Comparison of ENCODE assay signal across 26 cellular contexts in the genomic region with DNA sequence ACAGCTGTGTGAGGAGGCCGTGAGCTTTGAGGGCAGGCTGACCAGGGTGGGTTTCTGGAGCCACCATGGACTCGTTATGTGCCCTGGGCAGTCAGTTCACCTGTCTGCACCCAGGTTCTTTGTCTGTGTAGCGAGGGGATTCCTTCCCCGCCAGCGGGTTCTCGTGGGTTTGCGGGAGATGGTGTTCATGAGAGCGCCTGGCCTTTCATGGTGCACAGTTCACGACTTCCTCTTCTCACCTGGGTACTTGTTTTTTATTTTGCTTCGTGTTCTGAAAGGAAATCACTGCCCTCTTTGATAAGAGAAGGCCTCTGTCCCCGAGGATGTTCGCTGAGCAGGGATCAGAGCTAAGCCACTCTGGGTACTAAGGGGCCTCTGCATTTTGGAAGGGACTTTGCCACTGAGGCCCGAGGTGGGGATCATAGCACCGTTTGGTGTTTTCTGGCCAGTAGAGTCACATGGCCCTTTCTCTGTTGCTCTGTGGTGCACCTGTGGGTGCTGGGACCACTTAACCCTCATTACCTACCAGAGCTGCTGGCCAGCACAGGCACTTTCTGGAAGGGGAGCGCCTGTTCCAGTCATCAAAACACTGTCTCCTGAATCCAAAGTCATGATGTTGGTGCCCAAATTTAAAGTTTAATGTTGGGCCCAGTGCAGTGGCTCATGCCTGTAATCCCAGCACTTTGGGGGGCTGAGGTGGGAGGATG.
"Had no signal": no experiment of that assay in that cellular context is flagged by ENCODE, and none has a peak within 500 bp of the region (broad histone marks: within the 10 kb centered on the region; RNA-seq: fewer than 3 reads in every experiment).

No MANE protein-coding gene starts in this region.

- H3K4me3 ChIP-seq: body of pancreas, cardiac muscle cell, colonic mucosa, gastrocnemius medialis, left ventricle myocardium inferior, mucosa of descending colon, testis had no signal

- H3K4me3 Mint-ChIP-seq: nephron progenitor cell had no signal

- H3K9me3 Mint-ChIP-seq: activated T-helper 2 cell treated with anti-CD3 and anti-CD28 coated beads, Interferon-gamma antibody, Interleukin-2, Interleukin-4, amounts not matched to agents 10 μg/mL and 5 μg/mL and 100 μg/mL, durations not matched to agents 14 hours and 24 hours and 36 hours; nephron progenitor cell had no signal

- H3K27ac Mint-ChIP-seq: activated T-helper 2 cell treated with anti-CD3 and anti-CD28 coated beads, Interferon-gamma antibody, Interleukin-2, Interleukin-4, amounts not matched to agents 10 μg/mL and 5 μg/mL and 100 μg/mL, durations not matched to agents 14 hours and 24 hours and 36 hours; nephron progenitor cell had no signal

- H3K27me3 ChIP-seq: body of pancreas, cardiac muscle cell, colonic mucosa, gastrocnemius medialis, testis had no signal

- H3K36me3 ChIP-seq: cardiac muscle cell, colonic mucosa, gastrocnemius medialis, left ventricle myocardium inferior had no signal

- H3K4me1 ChIP-seq: colonic mucosa, parathyroid adenoma had no signal

- H3K27ac ChIP-seq: body of pancreas, cardiac muscle cell, colonic mucosa, gastrocnemius medialis, left ventricle myocardium inferior, parathyroid adenoma, testis, VCaP had no signal

- ATAC-seq: body of pancreas, gastrocnemius medialis, mucosa of descending colon, right cardiac atrium had no signal

- H3K9me3 ChIP-seq: body of pancreas, colonic mucosa, gastrocnemius medialis, left ventricle myocardium inferior, mucosa of descending colon, testis had no signal

- DNase-seq: activated CD4-positive, alpha-beta T cell treated with anti-CD3 and anti-CD28 coated beads for 4 hours; activated CD4-positive, alpha-beta T cell treated with anti-CD3 and anti-CD28 coated beads, Interleukin-2, amount 50 U/mL, for 4 hours; activated CD8-positive, alpha-beta memory T cell treated with anti-CD3 and anti-CD28 coated beads, Interleukin-2, amount 50 U/mL, for 48 hours; activated T-cell treated with anti-CD3 and anti-CD28 coated beads, Interleukin-2, amount 50 U/mL, for 48 hours; aorta; body of pancreas; cerebellar nuclear complex; colonic mucosa; effector CD8-positive, alpha-beta T cell; gastrocnemius medialis; glutamatergic neuron; islet precursor cell; left ventricle myocardium inferior; mucosa of descending colon; nephron progenitor cell; occipital lobe; right cardiac atrium; stimulated activated CD4-positive, alpha-beta T cell treated with anti-CD3 and anti-CD28 coated beads, Interleukin-15, amount 100 ng/mL, for 24 hours; stimulated activated CD4-positive, alpha-beta T cell treated with anti-CD3 and anti-CD28 coated beads, Interleukin-2, amount 100 ng/mL, for 24 hours; T-helper 9 cell; testis; trophoblast cell had no signal

- H2AFZ ChIP-seq: parathyroid adenoma had no signal
